Comparison of ENCODE assay signal across 8 cellular contexts in the genomic region with DNA sequence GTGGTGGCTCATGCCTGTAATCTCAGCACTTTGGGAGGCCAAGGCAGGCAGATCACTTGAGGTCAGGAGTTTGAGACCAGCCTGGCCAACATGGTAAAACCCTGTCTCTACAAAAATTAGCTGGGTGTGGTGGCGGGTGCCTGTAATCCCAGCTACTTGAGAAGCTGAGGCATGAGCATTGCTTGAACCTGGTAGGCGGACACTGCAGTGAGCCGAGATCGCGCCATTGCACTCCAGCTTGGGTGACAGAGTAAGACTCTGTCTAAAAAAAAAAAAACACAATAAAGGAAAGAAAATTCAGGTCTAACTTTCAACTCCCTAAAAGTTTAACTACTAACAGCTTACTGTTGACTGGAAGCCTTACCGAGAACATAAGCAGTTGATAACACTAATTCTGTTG. TPM values are rescaled to one million over a fixed set of nuclear protein-coding genes. Genes with fewer than 3 reads are reported as not detected.
A peak's percentile ranks its signal among the peaks of the same experiment; 100 is the strongest.
DNase-seq lines count a peak whose midpoint lies in the region; ATAC-seq, FAIRE-seq and TF ChIP-seq lines count a peak whose summit lies in the region.
"Not testable (repeated sequence)": the region's sequence is repeated elsewhere in the genome, so short reads cannot be mapped to it uniquely, and the experiment has no call there.

No MANE protein-coding gene starts in this region.

- 0 out of 3 replicates have a peak overlapping the region, but pooled peaks have one; percentile 7 for H3K4me2 ChIP-seq in A549

- TF ChIP-seq EP300 in A549 (IDR thresholded peaks at IDR 0.05), result not testable (repeated sequence)

- CTCF ChIA-PET in A549 (lab: Yijun Ruan, JAX), result interaction anchor here (1.0 kb wide), 1 partner anchor 82 kb away, joined by 3 read pairs; no protein-coding TSS in a partner anchor
- CTCF ChIA-PET in activated CD8-positive, alpha-beta T cell treated with anti-CD3 and anti-CD28 coated beads for 36 hours (lab: Charles Lee), result interaction anchor here (1.0 kb wide), 1 partner anchor 26 kb away, joined by 3 read pairs; no protein-coding TSS in a partner anchor

- peaks cover 87% of the 10 kb centered on the region for H3K4me1 ChIP-seq in A549

- not testable (repeated sequence) for H3K9me3 ChIP-seq in A549; T-helper 17 cell (ENCODE audit: control insufficient read depth, low read length, poor library complexity, severe bottlenecking)

- POLR2A ChIA-PET in A549 (lab: Yijun Ruan, JAX), result interaction anchor here (1.7 kb wide), 1 partner anchor 66 kb away, joined by 4 read pairs; no protein-coding TSS in a partner anchor
- POLR2A ChIA-PET in activated CD8-positive, alpha-beta T cell treated with anti-CD3 and anti-CD28 coated beads for 36 hours (lab: Charles Lee), result interaction anchor here (1.1 kb wide), 2 partner anchors 35 to 196 kb away, joined by 3 read pairs; no protein-coding TSS in a partner anchor

- H3K4me1 Mint-ChIP-seq in IgD-negative memory B cell, result peaks cover 31 to 51% (median 39%) of the 10 kb centered on the region in 3 donors
- H3K4me1 Mint-ChIP-seq in T-helper 17 cell, result peaks cover 49% of the 10 kb centered on the region
- peaks cover 78% of the 10 kb centered on the region for H3K4me1 Mint-ChIP-seq in activated CD8-positive, alpha-beta T cell treated with anti-CD3 and anti-CD28 coated beads for 36 hours (ENCODE audit: low read depth)
- peaks cover 69% of the 10 kb centered on the region for H3K4me1 Mint-ChIP-seq in activated T-helper 2 cell treated with anti-CD3 and anti-CD28 coated beads, Interferon-gamma antibody, Interleukin-2, Interleukin-4, amounts not matched to agents 10 μg/mL and 5 μg/mL and 100 μg/mL, durations not matched to agents 14 hours and 24 hours and 36 hours (ENCODE audit: low read depth)
- peaks cover 92% of the 10 kb centered on the region for H3K4me1 Mint-ChIP-seq in activated naive CD8-positive, alpha-beta T cell treated with anti-CD3 and anti-CD28 coated beads, Interleukin-2, amount 50 U/mL, for 24 hours
- H3K4me1 Mint-ChIP-seq in memory B cell, result peaks cover 49% of the 10 kb centered on the region
- peaks cover 92% of the 10 kb centered on the region for H3K4me1 Mint-ChIP-seq in stimulated activated memory B cell treated with anti-CD40 and anti-IgM and Interleukin-4, amounts not matched to agents 10 μg/mL and 1 μg/mL and 100 μg/mL, for 72 hours

- H3K4me3 ChIP-seq in A549, result not testable (repeated sequence)

- H3K36me3 Mint-ChIP-seq in IgD-negative memory B cell; T-helper 17 cell (ENCODE audit: low read depth); memory B cell; stimulated activated memory B cell treated with anti-CD40 and anti-IgM and Interleukin-4, amounts not matched to agents 10 μg/mL and 1 μg/mL and 100 μg/mL, for 72 hours: not testable (repeated sequence)
- H3K36me3 Mint-ChIP-seq in activated CD8-positive, alpha-beta T cell treated with anti-CD3 and anti-CD28 coated beads for 36 hours (ENCODE audit: low read depth), result peaks cover 65% of the 10 kb centered on the region
- H3K36me3 Mint-ChIP-seq in activated T-helper 2 cell treated with anti-CD3 and anti-CD28 coated beads, Interferon-gamma antibody, Interleukin-2, Interleukin-4, amounts not matched to agents 10 μg/mL and 5 μg/mL and 100 μg/mL, durations not matched to agents 14 hours and 24 hours and 36 hours (ENCODE audit: low read depth), result peaks cover 68% of the 10 kb centered on the region
- H3K36me3 Mint-ChIP-seq in activated naive CD8-positive, alpha-beta T cell treated with anti-CD3 and anti-CD28 coated beads, Interleukin-2, amount 50 U/mL, for 24 hours (ENCODE audit: low read depth), result peaks cover 27% of the 10 kb centered on the region

- not testable (repeated sequence) for TF ChIP-seq CTCF in A549 (IDR thresholded peaks at IDR 0.05); activated CD8-positive, alpha-beta T cell treated with anti-CD3 and anti-CD28 coated beads for 36 hours (IDR thresholded peaks at IDR 0.05)

- not testable (repeated sequence) for DNase-seq in A549 (ENCODE audit: low read depth in 1 of 2, low spot score in 1 of 2); T-helper 17 cell; activated T-helper 2 cell treated with anti-CD3 and anti-CD28 coated beads, Interferon-gamma antibody, Interleukin-2, Interleukin-4, amounts not matched to agents 10 μg/mL and 5 μg/mL and 100 μg/mL, durations not matched to agents 14 hours and 24 hours and 36 hours (ENCODE audit: low spot score); activated naive CD8-positive, alpha-beta T cell treated with anti-CD3 and anti-CD28 coated beads, Interleukin-2, amount 50 U/mL, for 24 hours; memory B cell (ENCODE audit: low spot score in 2 of 2)
- peak; percentile 37 for DNase-seq in activated CD8-positive, alpha-beta T cell treated with anti-CD3 and anti-CD28 coated beads for 36 hours

- not testable (repeated sequence) for ATAC-seq in A549; T-helper 17 cell; activated CD8-positive, alpha-beta T cell treated with anti-CD3 and anti-CD28 coated beads for 36 hours; activated naive CD8-positive, alpha-beta T cell treated with anti-CD3 and anti-CD28 coated beads, Interleukin-2, amount 50 U/mL, for 24 hours; memory B cell (ENCODE audit: low read depth); stimulated activated memory B cell treated with anti-CD40 and anti-IgM and Interleukin-4, amounts not matched to agents 10 μg/mL and 1 μg/mL and 100 μg/mL, for 72 hours

- H3K27ac ChIP-seq in A549, result 0 out of 6 replicates have a peak overlapping the region, but pooled peaks of 1 of the 2 experiments have one; percentile 36

- WGBS in A549 (ENCODE audit: missing lambda C conversion rate), result 92% methylated on average over 6 of the region's 6 CpGs

- intact Hi-C loops in activated CD8-positive, alpha-beta T cell treated with anti-CD3 and anti-CD28 coated beads for 36 hours (cut with micrococcal nuclease); activated T-helper 2 cell treated with anti-CD3 and anti-CD28 coated beads, Interferon-gamma antibody, Interleukin-2, Interleukin-4, amounts not matched to agents 10 μg/mL and 5 μg/mL and 100 μg/mL, durations not matched to agents 14 hours and 24 hours and 36 hours (cut with micrococcal nuclease): not testable (repeated sequence)

- FAIRE-seq in A549 (lab: Jason Lieb, UNC), result not testable (repeated sequence)

- not testable (repeated sequence) for H3K9me3 Mint-ChIP-seq in IgD-negative memory B cell; activated CD8-positive, alpha-beta T cell treated with anti-CD3 and anti-CD28 coated beads for 36 hours; activated T-helper 2 cell treated with anti-CD3 and anti-CD28 coated beads, Interferon-gamma antibody, Interleukin-2, Interleukin-4, amounts not matched to agents 10 μg/mL and 5 μg/mL and 100 μg/mL, durations not matched to agents 14 hours and 24 hours and 36 hours; activated naive CD8-positive, alpha-beta T cell treated with anti-CD3 and anti-CD28 coated beads, Interleukin-2, amount 50 U/mL, for 24 hours; memory B cell; stimulated activated memory B cell treated with anti-CD40 and anti-IgM and Interleukin-4, amounts not matched to agents 10 μg/mL and 1 μg/mL and 100 μg/mL, for 72 hours

- not testable (repeated sequence) for TF ChIP-seq RAD21 in A549 (conservative IDR thresholded peaks at IDR 0.05 in 1 of 2, IDR thresholded peaks at IDR 0.05 in 1 of 2)

- not testable (repeated sequence) for H3K27me3 Mint-ChIP-seq in IgD-negative memory B cell; T-helper 17 cell; activated CD8-positive, alpha-beta T cell treated with anti-CD3 and anti-CD28 coated beads for 36 hours; activated T-helper 2 cell treated with anti-CD3 and anti-CD28 coated beads, Interferon-gamma antibody, Interleukin-2, Interleukin-4, amounts not matched to agents 10 μg/mL and 5 μg/mL and 100 μg/mL, durations not matched to agents 14 hours and 24 hours and 36 hours (ENCODE audit: low read depth); activated naive CD8-positive, alpha-beta T cell treated with anti-CD3 and anti-CD28 coated beads, Interleukin-2, amount 50 U/mL, for 24 hours; memory B cell; stimulated activated memory B cell treated with anti-CD40 and anti-IgM and Interleukin-4, amounts not matched to agents 10 μg/mL and 1 μg/mL and 100 μg/mL, for 72 hours

- TF ChIP-seq POLR2A in A549 (IDR thresholded peaks at IDR 0.05; ENCODE audit: low read length), result not testable (repeated sequence)

- H3K4me3 Mint-ChIP-seq in IgD-negative memory B cell; T-helper 17 cell; activated CD8-positive, alpha-beta T cell treated with anti-CD3 and anti-CD28 coated beads for 36 hours; activated T-helper 2 cell treated with anti-CD3 and anti-CD28 coated beads, Interferon-gamma antibody, Interleukin-2, Interleukin-4, amounts not matched to agents 10 μg/mL and 5 μg/mL and 100 μg/mL, durations not matched to agents 14 hours and 24 hours and 36 hours (ENCODE audit: low read depth); activated naive CD8-positive, alpha-beta T cell treated with anti-CD3 and anti-CD28 coated beads, Interleukin-2, amount 50 U/mL, for 24 hours; memory B cell; stimulated activated memory B cell treated with anti-CD40 and anti-IgM and Interleukin-4, amounts not matched to agents 10 μg/mL and 1 μg/mL and 100 μg/mL, for 72 hours: not testable (repeated sequence)

- peak overlapping the region in 2 of 3 donors; percentile 55 to 58 for H3K27ac Mint-ChIP-seq in IgD-negative memory B cell
- peak overlapping the region; percentile 95 for H3K27ac Mint-ChIP-seq in T-helper 17 cell
- peak overlapping the region; percentile 79 for H3K27ac Mint-ChIP-seq in activated CD8-positive, alpha-beta T cell treated with anti-CD3 and anti-CD28 coated beads for 36 hours
- peak overlapping the region; percentile 67 for H3K27ac Mint-ChIP-seq in activated T-helper 2 cell treated with anti-CD3 and anti-CD28 coated beads, Interferon-gamma antibody, Interleukin-2, Interleukin-4, amounts not matched to agents 10 μg/mL and 5 μg/mL and 100 μg/mL, durations not matched to agents 14 hours and 24 hours and 36 hours
- H3K27ac Mint-ChIP-seq in activated naive CD8-positive, alpha-beta T cell treated with anti-CD3 and anti-CD28 coated beads, Interleukin-2, amount 50 U/mL, for 24 hours, result peak overlapping the region; percentile 75
- peak overlapping the region; percentile 96 for H3K27ac Mint-ChIP-seq in memory B cell
- H3K27ac Mint-ChIP-seq in stimulated activated memory B cell treated with anti-CD40 and anti-IgM and Interleukin-4, amounts not matched to agents 10 μg/mL and 1 μg/mL and 100 μg/mL, for 72 hours, result peak overlapping the region; percentile 94

RNA-seq across cellular contexts. Expression of gene ABCC1, which starts 6.7 kb away (rescaled TPM):
- polyA plus RNA-seq in A549 (2011; rRNA removed) (56.5 and 108 TPM in 2 replicates), A549 (2017; fragmentation: RNase III; extraction: RNeasy Plus Mini Kit Qiagen cat#74134 plus additional on column Dnase treatment) (86.7 to 93.8 TPM (median 90.7 TPM) in 3 replicates), IgD-negative memory B cell (5.8 TPM)
- polyA plus RNA-seq in A549 (2012; cell fraction: cytosol; rRNA removed), result 59.3 and 77.9 TPM in 2 replicates
- 184 and 231 TPM in 2 replicates for polyA plus RNA-seq in A549 (2012; cell fraction: nucleus; rRNA removed)
- polyA minus RNA-seq in A549 (2011; rRNA and poly(A)+ RNA removed), result 359 and 414 TPM in 2 replicates
- total RNA-seq in T-helper 17 cell, result 10 to 100 TPM; 66.0 to 67.0 TPM
- total RNA-seq in activated CD8-positive, alpha-beta T cell treated with anti-CD3 and anti-CD28 coated beads for 36 hours, result 10 to 100 TPM; 64.5 to 67.6 TPM
- total RNA-seq in activated T-helper 2 cell treated with anti-CD3 and anti-CD28 coated beads, Interferon-gamma antibody, Interleukin-2, Interleukin-4, amounts not matched to agents 10 μg/mL and 5 μg/mL and 100 μg/mL, durations not matched to agents 14 hours and 24 hours and 36 hours, result 95.7 and 99.4 TPM in 2 replicates
